11 cellular contexts compared by ENCODE assay signal in the genomic region with DNA sequence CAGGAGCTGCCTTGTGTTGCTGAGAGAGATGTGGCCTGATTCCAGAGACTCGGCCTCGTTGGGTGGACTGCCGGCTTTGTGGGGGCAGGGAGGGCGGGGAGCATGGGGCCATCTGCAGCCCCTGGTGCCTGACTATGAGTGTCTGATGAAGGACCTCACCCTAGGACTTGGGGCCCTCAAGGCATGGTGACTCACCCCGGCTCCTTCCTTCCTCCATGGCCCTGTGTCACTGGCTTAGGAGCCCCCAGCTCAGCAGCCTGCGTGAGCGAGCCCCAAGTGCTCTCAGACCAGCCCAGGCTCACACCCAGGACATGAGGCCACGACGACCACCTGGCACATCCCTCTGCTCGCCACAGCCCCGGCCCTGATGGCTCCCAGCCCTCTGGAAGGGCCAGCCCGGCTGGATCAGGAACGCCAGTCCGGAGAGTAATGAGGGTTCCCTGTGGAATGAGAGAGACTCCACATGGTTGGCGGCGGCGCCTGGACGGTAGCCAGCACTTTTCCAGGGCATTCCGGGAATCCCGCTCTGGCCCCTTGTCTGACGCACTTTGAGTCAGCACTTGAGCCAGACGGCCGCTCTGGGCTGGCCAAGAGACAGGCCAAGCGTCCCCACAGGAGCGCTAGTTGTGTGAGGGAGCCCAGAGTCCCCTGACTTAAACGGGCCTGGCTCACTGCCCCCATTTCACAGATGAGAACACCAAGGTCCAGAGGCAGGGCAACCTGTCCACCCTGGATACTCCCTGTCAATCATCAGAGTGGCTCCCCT. TPM values are rescaled to one million over a fixed set of nuclear protein-coding genes. Genes with fewer than 3 reads are reported as not detected.
DNase-seq lines count a peak whose midpoint lies in the region; ATAC-seq, FAIRE-seq and TF ChIP-seq lines count a peak whose summit lies in the region.
"Had no signal": no experiment of that assay in that cellular context is flagged by ENCODE, and none has a peak within 500 bp of the region (broad histone marks: within the 10 kb centered on the region; RNA-seq: fewer than 3 reads in every experiment).

No MANE protein-coding gene starts in this region.

- TF ChIP-seq POLR2A in lower leg skin (IDR thresholded peaks at IDR 0.05) = no peak

- intact Hi-C loops in lower leg skin (cut with DNase I; ENCODE audit: low total_unique reads) = no loop called here

- 29 to 33% methylated on average over 19 to 25 of the region's 26 CpGs for WGBS in lower leg skin, 2 donors

- H3K27ac ChIP-seq in cingulate gyrus (ENCODE audit: low read depth, low read length) = peak overlapping the region; percentile 19
- H3K27ac ChIP-seq: neutrophil had no signal

- no peak for TF ChIP-seq CTCF in lower leg skin (IDR thresholded peaks at IDR 0.05)

- DNase-seq in LHCN-M2 (ENCODE audit: low read depth) (peak; percentile 95), lower leg skin (ENCODE audit: low spot score in 2 of 2) (peak; percentile 59 to 97), urothelium cell line (ENCODE audit: low spot score) (peak; percentile 90), NCI-H2196 (lab: John Stamatoyannopoulos, UW; ENCODE audit: unreplicated experiment) (no peak), ecto neural progenitor cell (ENCODE audit: low spot score) (no peak), DMS79 treated with DMSO at 0.1 percent for 48 hours (lab: John Stamatoyannopoulos, UW) (no peak)
- DNase-seq: activated naive CD4-positive, alpha-beta T cell treated with anti-CD3 and anti-CD28 coated beads for 36 hours; NCI-H446 treated with DMSO at 0.1 percent for 48 hours had no signal

- no peak for ATAC-seq in HG03280 (IDR thresholded peaks at IDR 0.05; ENCODE audit: unreplicated experiment)

- H3K4me3 ChIP-seq in lower leg skin (ENCODE audit: low read depth, poor library complexity, severe bottlenecking) = no peak overlapping the region

- peak; percentile 94 for FAIRE-seq in urothelium cell line (lab: Jason Lieb, UNC)

RNA-seq across cellular contexts. Expression of a gene that starts 50.6 kb away (rescaled TPM):
- total RNA-seq in LHCN-M2 (2014; rRNA removed) (0.29 and 1.3 TPM in 2 replicates), lower leg skin (under 1 TPM; 0.08 to 0.42 (median 0.28) TPM)
- 0.74 TPM for polyA plus RNA-seq in LHCN-M2 (2012)
- total RNA-seq: activated naive CD4-positive, alpha-beta T cell treated with anti-CD3 and anti-CD28 coated beads for 36 hours had no signal

Comparison
In these comparisons a context has a peak if more than half of its experiments do, and no peak if none do; other contexts are left out.
1. DNase-seq: peak in LHCN-M2 (single experiment), lower leg skin (2 of 2) and urothelium cell line (single experiment); none in NCI-H2196 (single experiment), ecto neural progenitor cell (single experiment) and DMS79 treated with DMSO at 0.1 percent for 48 hours (single experiment).